In genomic region chr12:113461666-113462065, GRCh38 we compare ENCODE assay signal across 9 cellular contexts. TPM values are rescaled to one million over a fixed set of nuclear protein-coding genes. Genes with fewer than 3 reads are reported as not detected.
DNase-seq lines count a peak whose midpoint lies in the region; ATAC-seq and TF ChIP-seq lines count a peak whose summit lies in the region.
"Had no signal": no experiment of that assay in that cellular context is flagged by ENCODE, and none has a peak within 500 bp of the region (broad histone marks: within the 10 kb centered on the region; RNA-seq: fewer than 3 reads in every experiment).

No MANE protein-coding gene starts in this region.

- H3K36me3 ChIP-seq in cardiac muscle cell, result no peaks in the 10 kb centered on the region

- H3K27me3 ChIP-seq in cardiac muscle cell, result peaks cover 100% of the 10 kb centered on the region

- no peaks in the 10 kb centered on the region for H3K4me1 ChIP-seq in cardiac muscle cell (ENCODE audit: low read depth)

- no peaks in the 10 kb centered on the region for H3K9me3 ChIP-seq in cardiac muscle cell (ENCODE audit: low read depth)

- no peak for ATAC-seq in left cardiac atrium
- no peak for ATAC-seq in HG02623 (IDR thresholded peaks at IDR 0.05; ENCODE audit: unreplicated experiment)
- no peak for ATAC-seq in GM21723 (IDR thresholded peaks at IDR 0.05; ENCODE audit: unreplicated experiment)

- peak; percentile 13 to 36 for DNase-seq in cardiac muscle cell (ENCODE audit: low read depth in 1 of 2, low spot score in 1 of 2)
- DNase-seq in left cardiac atrium, result no peak
- DNase-seq in NCI-H69 (lab: John Stamatoyannopoulos, UW), result peak; percentile 46
- DNase-seq in choroid plexus epithelial cell (ENCODE audit: low read depth), result peak; percentile 26
- no peak for DNase-seq in kidney glomerular epithelial cell (lab: John Stamatoyannopoulos, UW)
- DNase-seq in T1000 (lab: John Stamatoyannopoulos, UW), result no peak

- H3K4me3 ChIP-seq in cardiac muscle cell (no peak overlapping the region), choroid plexus epithelial cell (ENCODE audit: low read depth, low read length) (no peak overlapping the region)

- H3K27ac ChIP-seq in cardiac muscle cell, result no peak overlapping the region

- intact Hi-C loops in left cardiac atrium (cut with DNase I), result loop anchor here in 1 of 2 donors (5.0 kb wide), 1 partner anchor 451 kb away; no protein-coding TSS in a partner anchor

- TF ChIP-seq CTCF in cardiac muscle cell (IDR thresholded peaks at IDR 0.05; ENCODE audit: low read depth, low read length) (peak; percentile 66), choroid plexus epithelial cell (conservative IDR thresholded peaks at IDR 0.05; ENCODE audit: low read depth, low read length) (peak; percentile 68)

RNA-seq across cellular contexts. Expression of gene LHX5, which starts 10.0 kb away (rescaled TPM):
- total RNA-seq in cardiac muscle cell (not detected in 2 replicates), left cardiac atrium (not detected)
- not detected in 2 replicates for polyA plus RNA-seq in cardiac muscle cell
- total RNA-seq: subcutaneous adipose tissue had no signal

RNA-seq across cellular contexts. Expression of gene SDSL, which starts 39.5 kb away (rescaled TPM):
- total RNA-seq in cardiac muscle cell, result 4.5 and 14.6 TPM in 2 replicates
- polyA plus RNA-seq in cardiac muscle cell, result 13.2 and 23.1 TPM in 2 replicates
- 1 to 10 TPM; 4.2 to 7.0 TPM for total RNA-seq in left cardiac atrium

RNA-seq across cellular contexts. Expression of gene SDS, which starts 58.0 kb away (rescaled TPM):
- total RNA-seq in cardiac muscle cell (not detected in 2 replicates), left cardiac atrium (under 1 TPM; 0.24 to 0.31 TPM)
- not detected in 2 replicates for polyA plus RNA-seq in cardiac muscle cell

Comparison
In these comparisons a context has a peak if more than half of its experiments do, and no peak if none do; other contexts are left out.
1. DNase-seq: peak in cardiac muscle cell (2 of 2), NCI-H69 (single experiment) and choroid plexus epithelial cell (single experiment); none in left cardiac atrium (single experiment), kidney glomerular epithelial cell (single experiment) and T1000 (single experiment).